Comparison of ENCODE assay signal across 10 cellular contexts in the genomic region with DNA sequence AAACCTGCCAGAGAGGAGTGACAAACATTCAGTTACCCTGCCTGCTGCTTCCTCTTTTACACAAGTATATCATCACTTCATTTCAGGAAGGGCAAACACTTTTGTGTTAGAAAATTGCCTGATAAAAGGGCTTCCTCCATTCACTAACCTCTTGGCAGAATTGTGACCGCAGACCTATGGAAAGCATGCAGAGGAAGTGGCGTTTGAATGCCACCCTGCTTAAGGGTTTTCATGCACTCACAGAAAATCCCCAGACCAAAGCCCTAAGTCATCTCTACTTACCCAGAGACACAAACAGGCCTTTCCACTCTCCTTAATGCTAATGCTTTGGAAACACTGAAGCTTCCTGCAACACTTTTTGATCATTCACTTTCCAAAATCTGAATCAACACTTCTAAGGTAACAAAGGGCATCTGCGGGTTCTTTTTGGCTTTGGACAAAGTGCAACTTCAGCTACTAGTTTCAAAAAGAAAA. TPM values are rescaled to one million over a fixed set of nuclear protein-coding genes. Genes with fewer than 3 reads are reported as not detected.
A peak's percentile ranks its signal among the peaks of the same experiment; 100 is the strongest.
DNase-seq lines count a peak whose midpoint lies in the region; ATAC-seq and TF ChIP-seq lines count a peak whose summit lies in the region.
"Had no signal": no experiment of that assay in that cellular context is flagged by ENCODE, and none has a peak within 500 bp of the region (broad histone marks: within the 10 kb centered on the region; RNA-seq: fewer than 3 reads in every experiment).

No MANE protein-coding gene starts in this region.

- no peaks in the 10 kb centered on the region for H3K36me3 Mint-ChIP-seq in activated naive CD4-positive, alpha-beta T cell treated with anti-CD3 and anti-CD28 coated beads, Interleukin-2, amount 10 ng/mL, durations not matched to agents 7 days and 5 days
- no peaks in the 10 kb centered on the region for H3K36me3 Mint-ChIP-seq in mesothelial cell of epicardium
- H3K36me3 Mint-ChIP-seq: CD8-positive, alpha-beta memory T cell had no signal

- peak; percentile 60 for ATAC-seq in upper lobe of right lung
- no peak for ATAC-seq in omental fat pad (ENCODE audit: low FRiP score)
- ATAC-seq in left cardiac atrium = no peak

- H3K27me3 Mint-ChIP-seq in activated naive CD4-positive, alpha-beta T cell treated with anti-CD3 and anti-CD28 coated beads, Interleukin-2, amount 10 ng/mL, durations not matched to agents 7 days and 5 days = peaks cover 14% of the 10 kb centered on the region
- H3K27me3 Mint-ChIP-seq in mesothelial cell of epicardium (ENCODE audit: low read depth) = peaks cover 7% of the 10 kb centered on the region

- DNase-seq in activated naive CD4-positive, alpha-beta T cell treated with anti-CD3 and anti-CD28 coated beads, Interleukin-2, amount 10 ng/mL, durations not matched to agents 7 days and 5 days = peak; percentile 45
- DNase-seq in activated naive CD4-positive, alpha-beta T cell (lab: John Stamatoyannopoulos, UW) = no peak
- DNase-seq in MV-4-11 (lab: John Stamatoyannopoulos, UW) (peak; percentile 98), ascending aorta (ENCODE audit: low spot score in 2 of 2) (no peak), upper lobe of right lung (no peak), omental fat pad (ENCODE audit: low spot score) (no peak), mesothelial cell of epicardium (ENCODE audit: low spot score in 2 of 2, unreplicated experiment in 2 of 2) (no peak), left cardiac atrium (no peak)
- DNase-seq: sigmoid colon had no signal

- H3K9me3 Mint-ChIP-seq in activated naive CD4-positive, alpha-beta T cell treated with anti-CD3 and anti-CD28 coated beads, Interleukin-2, amount 10 ng/mL, durations not matched to agents 7 days and 5 days = no peaks in the 10 kb centered on the region
- H3K9me3 Mint-ChIP-seq in mesothelial cell of epicardium = no peaks in the 10 kb centered on the region
- H3K9me3 Mint-ChIP-seq: CD8-positive, alpha-beta memory T cell had no signal

- H3K27ac ChIP-seq in ascending aorta = peak overlapping the region; percentile 9 to 11
- H3K27ac ChIP-seq in upper lobe of right lung = peak overlapping the region; percentile 25

- H3K4me3 ChIP-seq in ascending aorta (no peak overlapping the region), upper lobe of right lung (no peak overlapping the region)
- H3K4me3 ChIP-seq: sigmoid colon had no signal

- peaks cover 6 to 14% of the 10 kb centered on the region in 2 donors for H3K4me1 ChIP-seq in ascending aorta
- peaks cover 24% of the 10 kb centered on the region for H3K4me1 ChIP-seq in upper lobe of right lung
- H3K4me1 ChIP-seq: sigmoid colon had no signal

- CTCF ChIA-PET in activated naive CD4-positive, alpha-beta T cell treated with anti-CD3 and anti-CD28 coated beads, Interleukin-2, amount 10 ng/mL, durations not matched to agents 7 days and 5 days (lab: Charles Lee) = no interaction called here

- TF ChIP-seq CTCF in ascending aorta (IDR thresholded peaks at IDR 0.05) (no peak), upper lobe of right lung (IDR thresholded peaks at IDR 0.05) (no peak), omental fat pad (IDR thresholded peaks at IDR 0.05) (no peak), mesothelial cell of epicardium (IDR thresholded peaks at IDR 0.05; ENCODE audit: unreplicated experiment) (no peak)

- H3K4me3 Mint-ChIP-seq in activated naive CD4-positive, alpha-beta T cell treated with anti-CD3 and anti-CD28 coated beads, Interleukin-2, amount 10 ng/mL, durations not matched to agents 7 days and 5 days = no peak overlapping the region
- no peak overlapping the region for H3K4me3 Mint-ChIP-seq in mesothelial cell of epicardium
- H3K4me3 Mint-ChIP-seq: CD8-positive, alpha-beta memory T cell had no signal

- H3K36me3 ChIP-seq in ascending aorta = no peaks in the 10 kb centered on the region
- H3K36me3 ChIP-seq in upper lobe of right lung = no peaks in the 10 kb centered on the region
- H3K36me3 ChIP-seq: sigmoid colon had no signal

- H3K27me3 ChIP-seq in ascending aorta = no peaks in the 10 kb centered on the region
- no peaks in the 10 kb centered on the region for H3K27me3 ChIP-seq in upper lobe of right lung
- H3K27me3 ChIP-seq: sigmoid colon had no signal

- H3K9me3 ChIP-seq in ascending aorta (no peaks in the 10 kb centered on the region), upper lobe of right lung (no peaks in the 10 kb centered on the region)
- H3K9me3 ChIP-seq: sigmoid colon had no signal

- peak overlapping the region; percentile 37 for H3K27ac Mint-ChIP-seq in activated naive CD4-positive, alpha-beta T cell treated with anti-CD3 and anti-CD28 coated beads, Interleukin-2, amount 10 ng/mL, durations not matched to agents 7 days and 5 days
- no peak overlapping the region for H3K27ac Mint-ChIP-seq in mesothelial cell of epicardium
- H3K27ac Mint-ChIP-seq: CD8-positive, alpha-beta memory T cell had no signal

- H3K4me1 Mint-ChIP-seq in activated naive CD4-positive, alpha-beta T cell treated with anti-CD3 and anti-CD28 coated beads, Interleukin-2, amount 10 ng/mL, durations not matched to agents 7 days and 5 days = peaks cover 17% of the 10 kb centered on the region
- H3K4me1 Mint-ChIP-seq in mesothelial cell of epicardium = no peaks in the 10 kb centered on the region

- intact Hi-C loops in ascending aorta (cut with DNase I) (no loop called here), upper lobe of right lung (cut with DNase I) (no loop called here), left cardiac atrium (cut with DNase I) (no loop called here)

RNA-seq across cellular contexts. Expression of gene RALGAPA2, which starts 22.1 kb away (rescaled TPM):
- total RNA-seq in ascending aorta = 68.9 TPM
- total RNA-seq in upper lobe of right lung = 88.9 TPM
- total RNA-seq in omental fat pad = 100 to 1,000 TPM in 1 of 4 donors, 10 to 100 TPM in 3; 35.1 to 109 (median 59.6) TPM
- total RNA-seq in mesothelial cell of epicardium = 26.8 to 27.8 TPM (median 27.5 TPM) in 3 replicates
- total RNA-seq in left cardiac atrium = 10 to 100 TPM; 29.9 to 35.2 TPM

Comparison
In these comparisons a context has a peak if more than half of its experiments do, and no peak if none do; other contexts are left out.
1. DNase-seq: peak in activated naive CD4-positive, alpha-beta T cell treated with anti-CD3 and anti-CD28 coated beads, Interleukin-2, amount 10 ng/mL, durations not matched to agents 7 days and 5 days (single experiment) and MV-4-11 (single experiment); none in activated naive CD4-positive, alpha-beta T cell (0 of 4), ascending aorta (0 of 2), upper lobe of right lung (single experiment), omental fat pad (single experiment), mesothelial cell of epicardium (0 of 2) and left cardiac atrium (single experiment).